In genomic region chr3:181940703-181941102, GRCh38 we compare ENCODE assay signal across 27 cellular contexts.
"Had no signal": no experiment of that assay in that cellular context is flagged by ENCODE, and none has a peak within 500 bp of the region (broad histone marks: within the 10 kb centered on the region; RNA-seq: fewer than 3 reads in every experiment).

No MANE protein-coding gene starts in this region.

- H3K4me3 Mint-ChIP-seq: activated B cell treated with CpG ODN at 0.5 μM for 24 hours; activated CD4-positive, alpha-beta T cell treated with anti-CD3 and anti-CD28 coated beads for 36 hours; activated naive CD8-positive, alpha-beta T cell; activated T-cell treated with anti-CD3 and anti-CD28 coated beads, Interleukin-2, amount 50 U/mL, for 4 hours; naive thymus-derived CD4-positive, alpha-beta T cell; neural crest cell; stimulated activated effector memory CD8-positive, alpha-beta T cell treated with anti-CD3 and anti-CD28 coated beads, Interleukin-12 subunit alpha, Interleukin-12 subunit beta, amount 100 ng/mL, for 72 hours; stimulated activated naive CD8-positive, alpha-beta T cell treated with anti-CD3 and anti-CD28 coated beads, Interleukin-15, amount 100 ng/mL, for 72 hours had no signal

- H3K4me1 Mint-ChIP-seq: activated B cell treated with CpG ODN at 0.5 μM for 24 hours; activated CD4-positive, alpha-beta T cell treated with anti-CD3 and anti-CD28 coated beads for 36 hours; naive thymus-derived CD4-positive, alpha-beta T cell; stimulated activated effector memory CD8-positive, alpha-beta T cell treated with anti-CD3 and anti-CD28 coated beads, Interleukin-12 subunit alpha, Interleukin-12 subunit beta, amount 100 ng/mL, for 72 hours; stimulated activated naive CD8-positive, alpha-beta T cell treated with anti-CD3 and anti-CD28 coated beads, Interleukin-15, amount 100 ng/mL, for 72 hours had no signal

- H3K9me3 ChIP-seq: lower lobe of right lung, suprapubic skin, tibial nerve had no signal

- H3K27me3 ChIP-seq: suprapubic skin, tibial nerve had no signal

- H3K9me3 Mint-ChIP-seq: activated B cell treated with CpG ODN at 0.5 μM for 24 hours; activated T-cell treated with anti-CD3 and anti-CD28 coated beads, Interleukin-2, amount 50 U/mL, for 4 hours; activated T-helper 2 cell treated with anti-CD3 and anti-CD28 coated beads, Interferon-gamma antibody, Interleukin-2, Interleukin-4, amounts not matched to agents 10 μg/mL and 5 μg/mL and 100 μg/mL, durations not matched to agents 14 hours and 24 hours and 36 hours; stimulated activated effector memory CD8-positive, alpha-beta T cell treated with anti-CD3 and anti-CD28 coated beads, Interleukin-12 subunit alpha, Interleukin-12 subunit beta, amount 100 ng/mL, for 72 hours; stimulated activated naive CD8-positive, alpha-beta T cell treated with anti-CD3 and anti-CD28 coated beads, Interleukin-15, amount 100 ng/mL, for 72 hours had no signal

- H3K4me3 ChIP-seq: lower lobe of right lung, suprapubic skin, tibial nerve had no signal

- H3K4me1 ChIP-seq: lower lobe of right lung, suprapubic skin, tibial nerve had no signal

- H3K27ac ChIP-seq: lower lobe of right lung, suprapubic skin, tibial nerve had no signal

- ATAC-seq: activated CD4-positive, alpha-beta T cell treated with anti-CD3 and anti-CD28 coated beads for 36 hours; activated T-cell treated with anti-CD3 and anti-CD28 coated beads, Interleukin-2, amount 50 U/mL, for 4 hours; left lobe of liver; lower lobe of right lung; naive thymus-derived CD4-positive, alpha-beta T cell; sciatic nerve; stimulated activated effector memory CD8-positive, alpha-beta T cell treated with anti-CD3 and anti-CD28 coated beads, Interleukin-12 subunit alpha, Interleukin-12 subunit beta, amount 100 ng/mL, for 72 hours; stimulated activated naive CD8-positive, alpha-beta T cell treated with anti-CD3 and anti-CD28 coated beads, Interleukin-15, amount 100 ng/mL, for 72 hours had no signal

- H3K36me3 ChIP-seq: lower lobe of right lung, suprapubic skin, tibial nerve had no signal

- H3K27me3 Mint-ChIP-seq: activated B cell treated with CpG ODN at 0.5 μM for 24 hours; activated naive CD8-positive, alpha-beta T cell; stimulated activated naive CD8-positive, alpha-beta T cell treated with anti-CD3 and anti-CD28 coated beads, Interleukin-15, amount 100 ng/mL, for 72 hours had no signal

- DNase-seq: activated B cell treated with CpG ODN at 0.5 μM for 24 hours; activated CD4-positive, alpha-beta T cell treated with anti-CD3 and anti-CD28 coated beads for 36 hours; activated CD4-positive, alpha-beta T cell treated with anti-CD3 and anti-CD28 coated beads, Interleukin-2, amount 50 U/mL, for 4 hours; activated CD8-positive, alpha-beta memory T cell treated with anti-CD3 and anti-CD28 coated beads, Interleukin-2, amount 50 U/mL, for 48 hours; activated naive CD4-positive, alpha-beta T cell; activated T-cell treated with anti-CD3 and anti-CD28 coated beads, Interleukin-2, amount 50 U/mL, for 4 hours; central memory CD4-positive, alpha-beta T cell; dermis blood vessel endothelial cell; effector CD8-positive, alpha-beta T cell; foreskin melanocyte; glutamatergic neuron; hippocampal formation; kidney; lower lobe of right lung; naive thymus-derived CD4-positive, alpha-beta T cell; small intestine; stimulated activated CD4-positive, alpha-beta T cell treated with anti-CD3 and anti-CD28 coated beads, Interleukin-2, amount 100 ng/mL, for 24 hours; stimulated activated naive CD8-positive, alpha-beta T cell treated with anti-CD3 and anti-CD28 coated beads, Interleukin-15, amount 100 ng/mL, for 72 hours; T1000 had no signal

- H3K27ac Mint-ChIP-seq: activated B cell treated with CpG ODN at 0.5 μM for 24 hours; activated CD4-positive, alpha-beta T cell treated with anti-CD3 and anti-CD28 coated beads for 36 hours; activated naive CD8-positive, alpha-beta T cell; activated T-helper 2 cell treated with anti-CD3 and anti-CD28 coated beads, Interferon-gamma antibody, Interleukin-2, Interleukin-4, amounts not matched to agents 10 μg/mL and 5 μg/mL and 100 μg/mL, durations not matched to agents 14 hours and 24 hours and 36 hours; naive thymus-derived CD4-positive, alpha-beta T cell; stimulated activated effector memory CD8-positive, alpha-beta T cell treated with anti-CD3 and anti-CD28 coated beads, Interleukin-12 subunit alpha, Interleukin-12 subunit beta, amount 100 ng/mL, for 72 hours; stimulated activated naive CD8-positive, alpha-beta T cell treated with anti-CD3 and anti-CD28 coated beads, Interleukin-15, amount 100 ng/mL, for 72 hours had no signal

- H3K36me3 Mint-ChIP-seq: activated naive CD8-positive, alpha-beta T cell; naive thymus-derived CD4-positive, alpha-beta T cell; stimulated activated effector memory CD8-positive, alpha-beta T cell treated with anti-CD3 and anti-CD28 coated beads, Interleukin-12 subunit alpha, Interleukin-12 subunit beta, amount 100 ng/mL, for 72 hours had no signal
